In genomic region chr12:67650528-67651379, GRCh38 we compare ENCODE assay signal across 8 cellular contexts. TPM values are rescaled to one million over a fixed set of nuclear protein-coding genes. Genes with fewer than 3 reads are reported as not detected.
DNase-seq lines count a peak whose midpoint lies in the region; ATAC-seq and TF ChIP-seq lines count a peak whose summit lies in the region.

No MANE protein-coding gene starts in this region.

- no peak for TF ChIP-seq EP300 in stomach (IDR thresholded peaks at IDR 0.05)

- H3K4me1 Mint-ChIP-seq in CD4-positive, alpha-beta T cell (ENCODE audit: low read depth), result peaks cover 61% of the 10 kb centered on the region
- peaks cover 63% of the 10 kb centered on the region for H3K4me1 Mint-ChIP-seq in HFFc6 (ENCODE audit: low read depth)
- H3K4me1 Mint-ChIP-seq in activated naive CD4-positive, alpha-beta T cell treated with anti-CD3 and anti-CD28 coated beads, Interleukin-2, amount 10 ng/mL, durations not matched to agents 7 days and 5 days, result peaks cover 63% of the 10 kb centered on the region

- WGBS in stomach, 5 donors, result 15 to 37% (median 22%) methylated on average over 6 of the region's 6 CpGs

- intact Hi-C loops in CD4-positive, alpha-beta T cell (cut with DNase I, micrococcal nuclease), result loop anchor here (1.0 to 5.0 kb wide), 10 partner anchors 48 to 383 kb away; partner anchors contain the start of gene CAND1 (in 2 of the 2)
- intact Hi-C loops in stomach (cut with DNase I; ENCODE audit: low total_unique reads), result no loop called here

- no peak for DNase-seq in CD4-positive, alpha-beta T cell
- DNase-seq in HFFc6 (no peak), stomach (no peak), HCEC 1CT (no peak)
- peak; percentile 35 for DNase-seq in activated naive CD4-positive, alpha-beta T cell treated with anti-CD3 and anti-CD28 coated beads, Interleukin-2, amount 10 ng/mL, durations not matched to agents 7 days and 5 days
- no peak for DNase-seq in stimulated activated CD4-positive, alpha-beta T cell treated with anti-CD3 and anti-CD28 coated beads, Interleukin-1b, Interleukin-23, amount 100 ng/mL, for 48 hours

- POLR2A ChIA-PET in CD4-positive, alpha-beta T cell (lab: Charles Lee), result interaction anchor here (0.7 to 10.3 kb wide), 15 partner anchors 18 to 508 kb away, joined by 3 to 275 read pairs (median 5); partner anchors contain the start of gene CAND1

- H3K4me3 ChIP-seq in iPS-18c (ENCODE audit: insufficient read depth, low read depth, low read length) (peak overlapping the region; percentile 86), stomach (peak overlapping the region; percentile 73 to 98 (median 98))

- H3K9me3 ChIP-seq in CD4-positive, alpha-beta T cell (ENCODE audit: control insufficient read depth, low read length), result no peaks in the 10 kb centered on the region
- H3K9me3 ChIP-seq in iPS-18c (ENCODE audit: control insufficient read depth, insufficient read depth, low read length) (no peaks in the 10 kb centered on the region), stomach (no peaks in the 10 kb centered on the region)

- no peaks in the 10 kb centered on the region for H3K27me3 ChIP-seq in CD4-positive, alpha-beta T cell (ENCODE audit: control insufficient read depth, insufficient read depth, low read length)
- H3K27me3 ChIP-seq in stomach, result no peaks in the 10 kb centered on the region

- ATAC-seq in CD4-positive, alpha-beta T cell (ENCODE audit: poor library complexity), result peak; percentile 16
- ATAC-seq in GM19467 (IDR thresholded peaks at IDR 0.05; ENCODE audit: unreplicated experiment), result no peak

- H3K4me1 ChIP-seq in stomach, result peaks cover 25 to 65% (median 46%) of the 10 kb centered on the region in 4 donors

- peak overlapping the region; percentile 94 for H3K27ac Mint-ChIP-seq in CD4-positive, alpha-beta T cell
- peak overlapping the region; percentile 94 for H3K27ac Mint-ChIP-seq in HFFc6
- peak overlapping the region; percentile 89 for H3K27ac Mint-ChIP-seq in activated naive CD4-positive, alpha-beta T cell treated with anti-CD3 and anti-CD28 coated beads, Interleukin-2, amount 10 ng/mL, durations not matched to agents 7 days and 5 days

- peak overlapping the region; percentile 95 for H3K4me3 Mint-ChIP-seq in CD4-positive, alpha-beta T cell
- peak overlapping the region; percentile 98 for H3K4me3 Mint-ChIP-seq in HFFc6
- peak overlapping the region; percentile 90 for H3K4me3 Mint-ChIP-seq in activated naive CD4-positive, alpha-beta T cell treated with anti-CD3 and anti-CD28 coated beads, Interleukin-2, amount 10 ng/mL, durations not matched to agents 7 days and 5 days

- no peaks in the 10 kb centered on the region for H3K27me3 Mint-ChIP-seq in CD4-positive, alpha-beta T cell
- peaks cover 5% of the 10 kb centered on the region for H3K27me3 Mint-ChIP-seq in HFFc6 (ENCODE audit: insufficient read depth)
- H3K27me3 Mint-ChIP-seq in activated naive CD4-positive, alpha-beta T cell treated with anti-CD3 and anti-CD28 coated beads, Interleukin-2, amount 10 ng/mL, durations not matched to agents 7 days and 5 days, result peaks cover 11% of the 10 kb centered on the region

- H3K36me3 Mint-ChIP-seq in CD4-positive, alpha-beta T cell (ENCODE audit: low read depth), result peaks cover 58% of the 10 kb centered on the region
- peaks cover 46% of the 10 kb centered on the region for H3K36me3 Mint-ChIP-seq in HFFc6 (ENCODE audit: low read depth)
- peaks cover 48% of the 10 kb centered on the region for H3K36me3 Mint-ChIP-seq in activated naive CD4-positive, alpha-beta T cell treated with anti-CD3 and anti-CD28 coated beads, Interleukin-2, amount 10 ng/mL, durations not matched to agents 7 days and 5 days

- no peak for TF ChIP-seq CTCF in CD4-positive, alpha-beta T cell (IDR thresholded peaks at IDR 0.05)
- TF ChIP-seq CTCF in HFFc6 (IDR thresholded peaks at IDR 0.05) (no peak), stomach (IDR thresholded peaks at IDR 0.05) (no peak)

- no peaks in the 10 kb centered on the region for H3K36me3 ChIP-seq in stomach

- CTCF ChIA-PET in CD4-positive, alpha-beta T cell (lab: Charles Lee), result interaction anchor here (0.8 to 1.8 kb wide), 2 partner anchors 20 to 60 kb away, joined by 3 to 4 read pairs; no protein-coding TSS in a partner anchor
- CTCF ChIA-PET in activated naive CD4-positive, alpha-beta T cell treated with anti-CD3 and anti-CD28 coated beads, Interleukin-2, amount 10 ng/mL, durations not matched to agents 7 days and 5 days (lab: Charles Lee), result interaction anchor here (0.5 to 1.8 kb wide), 7 partner anchors 14 to 1535 kb away, joined by 3 to 7 read pairs (median 3); no protein-coding TSS in a partner anchor

- H3K9me3 Mint-ChIP-seq in CD4-positive, alpha-beta T cell, result no peaks in the 10 kb centered on the region
- no peaks in the 10 kb centered on the region for H3K9me3 Mint-ChIP-seq in HFFc6
- H3K9me3 Mint-ChIP-seq in activated naive CD4-positive, alpha-beta T cell treated with anti-CD3 and anti-CD28 coated beads, Interleukin-2, amount 10 ng/mL, durations not matched to agents 7 days and 5 days, result no peaks in the 10 kb centered on the region

- TF ChIP-seq POLR2A in stomach (IDR thresholded peaks at IDR 0.05), result no peak

- H3K27ac ChIP-seq in CD4-positive, alpha-beta T cell (ENCODE audit: low read depth, low read length), result peak overlapping the region; percentile 85
- H3K27ac ChIP-seq in stomach, result peak overlapping the region; percentile 91 to 99 (median 98)

RNA-seq across cellular contexts. Expression of gene DYRK2, which starts 2.2 kb away (rescaled TPM):
- total RNA-seq in CD4-positive, alpha-beta T cell, result 100 to 1,000 TPM; 123 to 135 TPM
- total RNA-seq in HFFc6 (2021; fragmentation: NEBNext Ultra II Directional; extraction: Animal tissue kit (Norgen Biotek cat#: 25700)), result 10 to 100 TPM; 30.4 to 40.1 (median 31.6) TPM
- 10 to 100 TPM; 13.4 to 43.9 (median 27.1) TPM for total RNA-seq in stomach
- 1 to 10 TPM; 3.3 to 8.9 (median 3.5) TPM for polyA plus RNA-seq in stomach
